Comparison of ENCODE assay signal across 27 cellular contexts in genomic region chr17:36205637-36206458, GRCh38. TPM values are rescaled to one million over a fixed set of nuclear protein-coding genes. Genes with fewer than 3 reads are reported as not detected.
DNase-seq lines count a peak whose midpoint lies in the region; ATAC-seq, FAIRE-seq and TF ChIP-seq lines count a peak whose summit lies in the region.
"Had no signal": no experiment of that assay in that cellular context is flagged by ENCODE, and none has a peak within 500 bp of the region (broad histone marks: within the 10 kb centered on the region; RNA-seq: fewer than 3 reads in every experiment).

No MANE protein-coding gene starts in this region.

- TF ChIP-seq CTCF in natural killer cell (IDR thresholded peaks at IDR 0.05) (no peak), K562 (IDR thresholded peaks at IDR 0.05 in 2 of 3, conservative IDR thresholded peaks at IDR 0.05 in 1 of 3; ENCODE audit: insufficient read depth in 2 of 3, low read depth in 1 of 3, low read length in 3 of 3) (no peak)

- intact Hi-C loops in natural killer cell (cut with micrococcal nuclease) (no loop called here), K562 (cut with micrococcal nuclease) (no loop called here)

- no peaks in the 10 kb centered on the region for H3K36me3 ChIP-seq in K562 (ENCODE audit: control insufficient read depth, insufficient read depth, low read length)
- H3K36me3 ChIP-seq: adrenal gland, brain microvascular endothelial cell, colonic mucosa, thyroid gland had no signal

- no peaks in the 10 kb centered on the region for H3K36me3 Mint-ChIP-seq in natural killer cell treated with Interleukin-12 subunit alpha and Interleukin-12 subunit beta and Interleukin-15 and Interleukin-18, amount 100 ng/mL, for 72 hours
- no peaks in the 10 kb centered on the region for H3K36me3 Mint-ChIP-seq in natural killer cell
- H3K36me3 Mint-ChIP-seq: WTC11 had no signal

- no peak for TF ChIP-seq RAD21 in K562 (CRISPR knock-in tag; conservative IDR thresholded peaks at IDR 0.05 in 1 of 2, IDR thresholded peaks at IDR 0.05 in 1 of 2)

- H3K9me1 ChIP-seq in K562 (ENCODE audit: control insufficient read depth, insufficient read depth, low read length) = no peaks in the 10 kb centered on the region

- TF ChIP-seq POLR2A in K562 (conservative IDR thresholded peaks at IDR 0.05) = no peak

- H3K27ac ChIP-seq in K562 (ENCODE audit: extremely low read depth, low read depth, low read length) = no peak overlapping the region
- H3K27ac ChIP-seq: adrenal gland, brain microvascular endothelial cell, colonic mucosa, GM23248, thyroid gland had no signal

- BruUV-seq in K562 (replicated peaks; lab: Mats Ljungman, UMichigan) = no TSS peak

- no peaks in the 10 kb centered on the region; a peak in 1 of 5 replicates for H3K4me1 ChIP-seq in K562 (replicated peaks in 1 of 2; ENCODE audit: control insufficient read depth in 2 of 2, insufficient read depth in 2 of 2, low read length in 2 of 2)
- H3K4me1 ChIP-seq: adrenal gland, colonic mucosa, thyroid gland had no signal

- no peak overlapping the region for H2AFZ ChIP-seq in K562 (ENCODE audit: low read depth, low read length)
- H2AFZ ChIP-seq: GM23248 had no signal

- POLR2A ChIA-PET in K562 (lab: Yijun Ruan, JAX) = interaction anchor here (1.1 kb wide), 1 partner anchor 13 kb away, joined by 3 read pairs; no protein-coding TSS in a partner anchor

- CTCF ChIA-PET in K562 (lab: Yijun Ruan, JAX; ENCODE audit: low intra/inter-chr PET ratio) = no interaction called here

- H3K79me2 ChIP-seq in K562 (ENCODE audit: control insufficient read depth, insufficient read depth, low read length) = no peaks in the 10 kb centered on the region

- DNase-seq in natural killer cell treated with Interleukin-12 subunit alpha and Interleukin-12 subunit beta and Interleukin-15 and Interleukin-18, amount 100 ng/mL, for 72 hours (ENCODE audit: low spot score) = no peak
- DNase-seq in natural killer cell (no peak), K562 (ENCODE audit: extremely low read depth in 1 of 4, low spot score in 3 of 4) (no peak), OCI-M2 (lab: John Stamatoyannopoulos, UW; ENCODE audit: unreplicated experiment) (no peak), dedifferentiated amniotic fluid mesenchymal stem cell (ENCODE audit: extremely low spot score) (no peak), AG08395 (ENCODE audit: low spot score) (no peak)
- no peak for DNase-seq in stimulated activated naive CD8-positive, alpha-beta T cell treated with anti-CD3 and anti-CD28 coated beads, Interleukin-15, amount 100 ng/mL, for 72 hours
- DNase-seq: activated naive CD4-positive, alpha-beta T cell; adrenal gland; brain microvascular endothelial cell; colonic mucosa; COR-L47; DMS79; glutamatergic neuron; GM23248; NCI-H1436 treated with DMSO at 0.1 percent for 48 hours; NCI-H524 treated with DMSO at 0.1 percent for 48 hours; nucleus accumbens; RPMI8226; stimulated activated naive CD4-positive, alpha-beta T cell; thyroid gland had no signal

- no peaks in the 10 kb centered on the region for H3K9me3 Mint-ChIP-seq in natural killer cell treated with Interleukin-12 subunit alpha and Interleukin-12 subunit beta and Interleukin-15 and Interleukin-18, amount 100 ng/mL, for 72 hours
- H3K9me3 Mint-ChIP-seq in natural killer cell = no peaks in the 10 kb centered on the region
- H3K9me3 Mint-ChIP-seq in stimulated activated naive CD8-positive, alpha-beta T cell treated with anti-CD3 and anti-CD28 coated beads, Interleukin-15, amount 100 ng/mL, for 72 hours = no peaks in the 10 kb centered on the region
- H3K9me3 Mint-ChIP-seq: WTC11 had no signal

- H3K4me3 ChIP-seq in K562 = no peak overlapping the region
- H3K4me3 ChIP-seq: adrenal gland, colonic mucosa, GM23248, smooth muscle cell, thyroid gland had no signal

- no peaks in the 10 kb centered on the region for H3K27me3 Mint-ChIP-seq in natural killer cell treated with Interleukin-12 subunit alpha and Interleukin-12 subunit beta and Interleukin-15 and Interleukin-18, amount 100 ng/mL, for 72 hours
- H3K27me3 Mint-ChIP-seq in natural killer cell (ENCODE audit: low read depth in 2 of 2) = peaks cover 0 to 2% of the 10 kb centered on the region in 2 donors
- peaks cover 49% of the 10 kb centered on the region for H3K27me3 Mint-ChIP-seq in stimulated activated naive CD8-positive, alpha-beta T cell treated with anti-CD3 and anti-CD28 coated beads, Interleukin-15, amount 100 ng/mL, for 72 hours

- H3K4me3 Mint-ChIP-seq in natural killer cell treated with Interleukin-12 subunit alpha and Interleukin-12 subunit beta and Interleukin-15 and Interleukin-18, amount 100 ng/mL, for 72 hours = no peak overlapping the region
- H3K4me3 Mint-ChIP-seq in natural killer cell = no peak overlapping the region
- H3K4me3 Mint-ChIP-seq in stimulated activated naive CD8-positive, alpha-beta T cell treated with anti-CD3 and anti-CD28 coated beads, Interleukin-15, amount 100 ng/mL, for 72 hours = no peak overlapping the region
- H3K4me3 Mint-ChIP-seq: WTC11 had no signal

- no peak for FAIRE-seq in K562 (lab: Jason Lieb, UNC)

- no peak for TF ChIP-seq EP300 in K562 (IDR thresholded peaks at IDR 0.05; ENCODE audit: low read length)

- peaks cover 0 to 6% of the 10 kb centered on the region in 2 experiments; a peak in 2 of 5 replicates for H3K27me3 ChIP-seq in K562 (ENCODE audit: control insufficient read depth in 2 of 2, insufficient read depth in 2 of 2, low read length in 2 of 2)
- H3K27me3 ChIP-seq: adrenal gland, brain microvascular endothelial cell, colonic mucosa, thyroid gland had no signal

- H3K9ac ChIP-seq in K562 (ENCODE audit: insufficient read depth in 1 of 2, low read depth in 2 of 2, low read length in 2 of 2) = no peak overlapping the region
- H3K9ac ChIP-seq: GM23248 had no signal

- 2% methylated on average over 4 of the region's 4 CpGs for WGBS in K562 (ENCODE audit: insufficient coverage, low coverage, missing lambda C conversion rate)

- ATAC-seq in natural killer cell treated with Interleukin-12 subunit alpha and Interleukin-12 subunit beta and Interleukin-15 and Interleukin-18, amount 100 ng/mL, for 72 hours = no peak
- ATAC-seq in natural killer cell = no peak
- ATAC-seq in HG03196 (IDR thresholded peaks at IDR 0.05; ENCODE audit: unreplicated experiment) = peak; percentile 25
- ATAC-seq in K562 = no peak
- no peak for ATAC-seq in stimulated activated naive CD8-positive, alpha-beta T cell treated with anti-CD3 and anti-CD28 coated beads, Interleukin-15, amount 100 ng/mL, for 72 hours
- ATAC-seq: SK-N-SH treated with all-trans-retinoic acid at 6 μM for 48 hours, WTC11 had no signal

- no peaks in the 10 kb centered on the region for H4K20me1 ChIP-seq in K562 (replicated peaks; ENCODE audit: control insufficient read depth, insufficient read depth, low read length)

- in situ Hi-C loops in K562 (cut with MboI) = loop anchor here (25.0 kb wide), 2 partner anchors 156 to 1956 kb away; no protein-coding TSS in a partner anchor

- H3K27ac Mint-ChIP-seq in natural killer cell treated with Interleukin-12 subunit alpha and Interleukin-12 subunit beta and Interleukin-15 and Interleukin-18, amount 100 ng/mL, for 72 hours = peak overlapping the region; percentile 27 to 50
- H3K27ac Mint-ChIP-seq in natural killer cell = peak overlapping the region in 1 of 2 donors; percentile 6
- no peak overlapping the region for H3K27ac Mint-ChIP-seq in stimulated activated naive CD8-positive, alpha-beta T cell treated with anti-CD3 and anti-CD28 coated beads, Interleukin-15, amount 100 ng/mL, for 72 hours
- H3K27ac Mint-ChIP-seq: WTC11 had no signal

- H3K4me2 ChIP-seq in K562 (ENCODE audit: insufficient read depth, low read length) = no peak overlapping the region
- H3K4me2 ChIP-seq: smooth muscle cell had no signal

- no peaks in the 10 kb centered on the region for H3K9me3 ChIP-seq in K562 (replicated peaks; ENCODE audit: control insufficient read depth, insufficient read depth, low read depth, low read length)
- H3K9me3 ChIP-seq: adrenal gland, colonic mucosa, thyroid gland had no signal

- H3K4me1 Mint-ChIP-seq in natural killer cell treated with Interleukin-12 subunit alpha and Interleukin-12 subunit beta and Interleukin-15 and Interleukin-18, amount 100 ng/mL, for 72 hours (ENCODE audit: low read depth in 2 of 2) = peaks cover 50 to 66% of the 10 kb centered on the region in 2 donors
- peaks cover 57 to 65% of the 10 kb centered on the region in 2 donors for H3K4me1 Mint-ChIP-seq in natural killer cell
- peaks cover 38% of the 10 kb centered on the region for H3K4me1 Mint-ChIP-seq in stimulated activated naive CD8-positive, alpha-beta T cell treated with anti-CD3 and anti-CD28 coated beads, Interleukin-15, amount 100 ng/mL, for 72 hours

RNA-seq across cellular contexts. Expression of gene CCL4L2, which starts 5.0 kb away (rescaled TPM):
- total RNA-seq in natural killer cell treated with Interleukin-12 subunit alpha and Interleukin-12 subunit beta and Interleukin-15 and Interleukin-18, amount 100 ng/mL, for 72 hours = 10 to 100 TPM; 24.9 to 37.4 TPM
- total RNA-seq in natural killer cell (10 to 100 TPM; 23.7 to 31.2 (median 25.4) TPM), K562 (2014; rRNA removed) (not detected in 2 replicates), K562 (2014; rRNA removed; fragmentation: Illumina TruSeq; extraction: Trizol) (not detected in 2 replicates), K562 (2015; rRNA removed; fragmentation: Illumina TruSeq; extraction: Trizol) (not detected in 2 replicates), K562 (2021) (0.38 and 0.42 TPM in 2 replicates)
- total RNA-seq in K562 (2011; cell fraction: chromatin; rRNA removed; ENCODE audit: low replicate concordance) = not detected in 2 replicates
- not detected in 2 replicates for total RNA-seq in K562 (2011; cell fraction: nucleolus; rRNA removed)
- total RNA-seq in K562 (2011; cell fraction: nucleoplasm; rRNA removed) = not detected in 2 replicates
- polyA plus RNA-seq in K562 (2011; rRNA removed) (not detected in 2 replicates), K562 (2014; fragmentation: Illumina TruSeq; extraction: Trizol) (not detected in 2 replicates), K562 (2014; fragmentation: Nextera tagmentation; extraction: Ambion mirVana) (under 1 TPM; 0.11 to 0.51 TPM), K562 (2014; rRNA removed) (0.51 TPM in 1 of 2 replicates, not detected in the other)
- polyA plus RNA-seq in K562 (2011; cell fraction: cytosol; rRNA removed) = not detected in 2 replicates
- polyA plus RNA-seq in K562 (2011; cell fraction: nucleus; rRNA removed) = not detected in 2 replicates
- 0.17 TPM in 1 of 2 replicates, not detected in the other for polyA plus RNA-seq in K562 (2012)
- polyA minus RNA-seq in K562 (2011; rRNA and poly(A)+ RNA removed) = not detected in 2 replicates
- not detected in 2 replicates for polyA minus RNA-seq in K562 (2011; cell fraction: cytosol; rRNA and poly(A)+ RNA removed)
- not detected in 2 replicates for polyA minus RNA-seq in K562 (2011; cell fraction: nucleus; rRNA and poly(A)+ RNA removed)
- total RNA-seq: A172, GM23248, renal cortical epithelial cell, smooth muscle cell, WTC11 had no signal
- polyA plus RNA-seq: smooth muscle cell had no signal

RNA-seq across cellular contexts. Expression of gene CCL3L1, which starts 9.3 kb away (rescaled TPM):
- 10 to 100 TPM; 59.6 to 82.1 TPM for total RNA-seq in natural killer cell treated with Interleukin-12 subunit alpha and Interleukin-12 subunit beta and Interleukin-15 and Interleukin-18, amount 100 ng/mL, for 72 hours
- total RNA-seq in natural killer cell (10 to 100 TPM; 22.2 to 73.9 (median 55.9) TPM), K562 (2014; rRNA removed) (not detected in 2 replicates), K562 (2014; rRNA removed; fragmentation: Illumina TruSeq; extraction: Trizol) (not detected in 2 replicates), K562 (2015; rRNA removed; fragmentation: Illumina TruSeq; extraction: Trizol) (0.18 TPM in 1 of 2 replicates, not detected in the other), K562 (2021) (0.25 and 0.31 TPM in 2 replicates)
- not detected in 2 replicates for total RNA-seq in K562 (2011; cell fraction: chromatin; rRNA removed; ENCODE audit: low replicate concordance)
- total RNA-seq in K562 (2011; cell fraction: nucleolus; rRNA removed) = not detected in 2 replicates
- not detected in 2 replicates for total RNA-seq in K562 (2011; cell fraction: nucleoplasm; rRNA removed)
- polyA plus RNA-seq in K562 (2011; rRNA removed) (not detected in 2 replicates), K562 (2014; fragmentation: Illumina TruSeq; extraction: Trizol) (not detected in 2 replicates), K562 (2014; fragmentation: Nextera tagmentation; extraction: Ambion mirVana) (under 1 TPM in 1 of 2 experiments, not detected in 1; 0.10 TPM), K562 (2014; rRNA removed) (not detected in 2 replicates)
- not detected in 2 replicates for polyA plus RNA-seq in K562 (2011; cell fraction: cytosol; rRNA removed)
- not detected in 2 replicates for polyA plus RNA-seq in K562 (2011; cell fraction: nucleus; rRNA removed)
- 0.23 and 0.30 TPM in 2 replicates for polyA plus RNA-seq in K562 (2012)
- not detected in 2 replicates for polyA minus RNA-seq in K562 (2011; rRNA and poly(A)+ RNA removed)
- not detected in 2 replicates for polyA minus RNA-seq in K562 (2011; cell fraction: cytosol; rRNA and poly(A)+ RNA removed)
- polyA minus RNA-seq in K562 (2011; cell fraction: nucleus; rRNA and poly(A)+ RNA removed) = not detected in 2 replicates
- total RNA-seq: A172, colonic mucosa, GM23248, renal cortical epithelial cell, thyroid gland, WTC11 had no signal
- polyA plus RNA-seq: GM23248 had no signal

RNA-seq across cellular contexts. Expression of gene TBC1D3B, which starts 29.4 kb away (rescaled TPM):
- 10 to 100 TPM in 1 of 2 donors, 1 to 10 TPM in 1; 9.2 to 10.7 TPM for total RNA-seq in natural killer cell treated with Interleukin-12 subunit alpha and Interleukin-12 subunit beta and Interleukin-15 and Interleukin-18, amount 100 ng/mL, for 72 hours
- total RNA-seq in natural killer cell = 10 to 100 TPM in 1 of 3 donors, 1 to 10 TPM in 2; 4.3 to 10.7 (median 8.2) TPM
- 2.6 and 3.3 TPM in 2 replicates for total RNA-seq in K562 (2011; cell fraction: chromatin; rRNA removed; ENCODE audit: low replicate concordance)
- total RNA-seq in K562 (2011; cell fraction: nucleolus; rRNA removed) = 2.8 TPM in 1 of 2 replicates, not detected in the other
- total RNA-seq in K562 (2011; cell fraction: nucleoplasm; rRNA removed) = 1.2 TPM in 1 of 2 replicates, not detected in the other
- total RNA-seq in K562 (2014; rRNA removed) = not detected in 2 replicates
- total RNA-seq in K562 (2014; rRNA removed; fragmentation: Illumina TruSeq; extraction: Trizol) = not detected in 2 replicates
- total RNA-seq in K562 (2015; rRNA removed; fragmentation: Illumina TruSeq; extraction: Trizol) = 0.29 and 0.83 TPM in 2 replicates
- total RNA-seq in K562 (2021) = 0.51 and 0.60 TPM in 2 replicates
- not detected in 2 replicates for polyA plus RNA-seq in K562 (2011; rRNA removed)
- not detected in 2 replicates for polyA plus RNA-seq in K562 (2011; cell fraction: cytosol; rRNA removed)
- polyA plus RNA-seq in K562 (2011; cell fraction: nucleus; rRNA removed) = 1.2 and 2.8 TPM in 2 replicates
- 0.33 and 1.3 TPM in 2 replicates for polyA plus RNA-seq in K562 (2012)
- not detected in 2 replicates for polyA plus RNA-seq in K562 (2014; fragmentation: Illumina TruSeq; extraction: Trizol)
- polyA plus RNA-seq in K562 (2014; fragmentation: Nextera tagmentation; extraction: Ambion mirVana) = not detected
- polyA plus RNA-seq in K562 (2014; rRNA removed) = not detected in 2 replicates
- not detected in 2 replicates for polyA minus RNA-seq in K562 (2011; rRNA and poly(A)+ RNA removed)
- not detected in 2 replicates for polyA minus RNA-seq in K562 (2011; cell fraction: cytosol; rRNA and poly(A)+ RNA removed)
- not detected in 2 replicates for polyA minus RNA-seq in K562 (2011; cell fraction: nucleus; rRNA and poly(A)+ RNA removed)
- total RNA-seq: GM23248, smooth muscle cell had no signal

RNA-seq across cellular contexts. Expression of gene TBC1D3I, which starts 58.5 kb away (rescaled TPM):
- total RNA-seq in natural killer cell treated with Interleukin-12 subunit alpha and Interleukin-12 subunit beta and Interleukin-15 and Interleukin-18, amount 100 ng/mL, for 72 hours = 1 to 10 TPM in 1 of 2 donors, under 1 TPM in 1; 0.67 to 2.1 TPM
- total RNA-seq in natural killer cell = 1 to 10 TPM in 1 of 3 donors, under 1 TPM in 2; 0.35 to 1.3 (median 0.84) TPM
- total RNA-seq in K562 (2011; cell fraction: chromatin; rRNA removed; ENCODE audit: low replicate concordance) = 0.32 TPM in 1 of 2 replicates, not detected in the other
- not detected in 2 replicates for total RNA-seq in K562 (2011; cell fraction: nucleolus; rRNA removed)
- not detected in 2 replicates for total RNA-seq in K562 (2011; cell fraction: nucleoplasm; rRNA removed)
- not detected in 2 replicates for total RNA-seq in K562 (2014; rRNA removed)
- not detected in 2 replicates for total RNA-seq in K562 (2014; rRNA removed; fragmentation: Illumina TruSeq; extraction: Trizol)
- total RNA-seq in K562 (2015; rRNA removed; fragmentation: Illumina TruSeq; extraction: Trizol) = not detected in 2 replicates
- total RNA-seq in K562 (2021) = 0.22 TPM in 1 of 2 replicates, not detected in the other
- polyA plus RNA-seq in K562 (2011; rRNA removed) = not detected in 2 replicates
- polyA plus RNA-seq in K562 (2011; cell fraction: cytosol; rRNA removed) = 0.06 TPM in 1 of 2 replicates, not detected in the other
- polyA plus RNA-seq in K562 (2011; cell fraction: nucleus; rRNA removed) = 0.07 TPM in 1 of 2 replicates, not detected in the other
- polyA plus RNA-seq in K562 (2012) = 0.07 TPM in 1 of 2 replicates, not detected in the other
- polyA plus RNA-seq in K562 (2014; fragmentation: Illumina TruSeq; extraction: Trizol) = not detected in 2 replicates
- polyA plus RNA-seq in K562 (2014; fragmentation: Nextera tagmentation; extraction: Ambion mirVana) = not detected
- polyA plus RNA-seq in K562 (2014; rRNA removed) = 0.19 TPM in 1 of 2 replicates, not detected in the other
- 0.14 TPM in 1 of 2 replicates, not detected in the other for polyA minus RNA-seq in K562 (2011; rRNA and poly(A)+ RNA removed)
- not detected in 2 replicates for polyA minus RNA-seq in K562 (2011; cell fraction: cytosol; rRNA and poly(A)+ RNA removed)
- polyA minus RNA-seq in K562 (2011; cell fraction: nucleus; rRNA and poly(A)+ RNA removed) = not detected in 2 replicates
- total RNA-seq: GM23248, smooth muscle cell had no signal
- polyA plus RNA-seq: GM23248 had no signal

Comparison
In these comparisons a context has a peak if more than half of its experiments do, and no peak if none do; other contexts are left out.
1. H3K27ac Mint-ChIP-seq: peak in natural killer cell treated with Interleukin-12 subunit alpha and Interleukin-12 subunit beta and Interleukin-15 and Interleukin-18, amount 100 ng/mL, for 72 hours (2 of 2); none in stimulated activated naive CD8-positive, alpha-beta T cell treated with anti-CD3 and anti-CD28 coated beads, Interleukin-15, amount 100 ng/mL, for 72 hours (0 of 2).
2. RNA of gene CCL4L2, which starts 5.0 kb away (total RNA-seq): 24.9 to 37.4 TPM in natural killer cell treated with Interleukin-12 subunit alpha and Interleukin-12 subunit beta and Interleukin-15 and Interleukin-18, amount 100 ng/mL, for 72 hours and 23.7 to 31.2 TPM in natural killer cell; 0.38 to 0.42 TPM in K562; every median in the first group is over 10 times any median in the second.
3. RNA of gene CCL3L1, which starts 9.3 kb away (total RNA-seq): 59.6 to 82.1 TPM in natural killer cell treated with Interleukin-12 subunit alpha and Interleukin-12 subunit beta and Interleukin-15 and Interleukin-18, amount 100 ng/mL, for 72 hours and 22.2 to 73.9 TPM in natural killer cell; 0.18 to 0.31 TPM in K562; every median in the first group is over 10 times any median in the second.